20 cellular contexts compared by ENCODE assay signal in genomic region chr3:67907735-67908134, GRCh38.
A peak's percentile ranks its signal among the peaks of the same experiment; 100 is the strongest.
DNase-seq lines count a peak whose midpoint lies in the region; ATAC-seq and TF ChIP-seq lines count a peak whose summit lies in the region.
"Had no signal": no experiment of that assay in that cellular context is flagged by ENCODE, and none has a peak within 500 bp of the region (broad histone marks: within the 10 kb centered on the region; RNA-seq: fewer than 3 reads in every experiment).

No MANE protein-coding gene starts in this region.

- no TSS peak for BruUV-seq in OCI-LY7 (replicated peaks; lab: Mats Ljungman, UMichigan)

- intact Hi-C loops in OCI-LY7 (cut with micrococcal nuclease; ENCODE audit: unreplicated experiment): no loop called here
- intact Hi-C loops in lower lobe of right lung (cut with DNase I): no loop called here

- CTCF ChIA-PET in OCI-LY7 (lab: Charles Lee; ENCODE audit: unreplicated experiment): no interaction called here

- ATAC-seq in activated naive CD8-positive, alpha-beta T cell treated with anti-CD3 and anti-CD28 coated beads, Interleukin-2, amount 10 ng/mL, durations not matched to agents 7 days and 5 days (ENCODE audit: low read depth): no peak
- no peak for ATAC-seq in lower lobe of right lung
- ATAC-seq: A549, GM12878, GM23338, HCT116 had no signal

- peak overlapping the region; percentile 39 for H3K27ac Mint-ChIP-seq in activated naive CD8-positive, alpha-beta T cell treated with anti-CD3 and anti-CD28 coated beads, Interleukin-2, amount 10 ng/mL, durations not matched to agents 7 days and 5 days
- no peak overlapping the region for H3K27ac Mint-ChIP-seq in activated naive CD8-positive, alpha-beta T cell treated with anti-CD3 and anti-CD28 coated beads for 36 hours
- peak overlapping the region; percentile 57 for H3K27ac Mint-ChIP-seq in progenitor cell of endocrine pancreas
- H3K27ac Mint-ChIP-seq: CD14-positive monocyte; CD4-positive, alpha-beta T cell; CD8-positive, alpha-beta memory T cell; GM23338; H9 had no signal

- peaks cover 25% of the 10 kb centered on the region for H3K4me1 ChIP-seq in OCI-LY7 (ENCODE audit: insufficient read depth, low read length, poor library complexity, severe bottlenecking)
- H3K4me1 ChIP-seq in lower lobe of right lung: no peaks in the 10 kb centered on the region
- H3K4me1 ChIP-seq: A549 had no signal

- H3K9me2 ChIP-seq in OCI-LY7 (ENCODE audit: insufficient read depth, low read length): no peaks in the 10 kb centered on the region

- H3K36me3 ChIP-seq in OCI-LY7 (ENCODE audit: insufficient read depth, low read length) (no peaks in the 10 kb centered on the region), lower lobe of right lung (no peaks in the 10 kb centered on the region)

- H3K27me3 ChIP-seq in lower lobe of right lung (ENCODE audit: low read depth): no peaks in the 10 kb centered on the region

- H4K20me1 ChIP-seq in OCI-LY7 (ENCODE audit: insufficient read depth, low read length): no peaks in the 10 kb centered on the region

- H3K9me3 ChIP-seq in OCI-LY7 (ENCODE audit: low read length) (peaks cover 7% of the 10 kb centered on the region; the same call in 1 of the 2 replicates), lower lobe of right lung (no peaks in the 10 kb centered on the region)
- H3K9me3 ChIP-seq: A549 had no signal

- TF ChIP-seq CTCF in OCI-LY7 (conservative IDR thresholded peaks at IDR 0.05; ENCODE audit: low read length) (no peak), progenitor cell of endocrine pancreas (IDR thresholded peaks at IDR 0.05; ENCODE audit: unreplicated experiment) (no peak), lower lobe of right lung (IDR thresholded peaks at IDR 0.05) (no peak)

- POLR2A ChIA-PET in activated naive CD8-positive, alpha-beta T cell treated with anti-CD3 and anti-CD28 coated beads, Interleukin-2, amount 10 ng/mL, durations not matched to agents 7 days and 5 days (lab: Charles Lee): no interaction called here
- POLR2A ChIA-PET in OCI-LY7 (lab: Charles Lee): interaction anchor here (0.6 to 1.5 kb wide), 4 partner anchors 9 to 661 kb away, joined by 3 to 7 read pairs (median 4); no protein-coding TSS in a partner anchor

- H3K4me2 ChIP-seq in OCI-LY7 (ENCODE audit: low read length): no peak overlapping the region
- H3K4me2 ChIP-seq: A549, GM23338 had no signal

- H3K27me3 Mint-ChIP-seq in activated naive CD8-positive, alpha-beta T cell treated with anti-CD3 and anti-CD28 coated beads, Interleukin-2, amount 10 ng/mL, durations not matched to agents 7 days and 5 days: peaks cover 8% of the 10 kb centered on the region
- H3K27me3 Mint-ChIP-seq in activated naive CD8-positive, alpha-beta T cell treated with anti-CD3 and anti-CD28 coated beads for 36 hours: no peaks in the 10 kb centered on the region
- H3K27me3 Mint-ChIP-seq in progenitor cell of endocrine pancreas: no peaks in the 10 kb centered on the region
- H3K27me3 Mint-ChIP-seq: CD4-positive, alpha-beta T cell had no signal

- H3K4me1 Mint-ChIP-seq in activated naive CD8-positive, alpha-beta T cell treated with anti-CD3 and anti-CD28 coated beads, Interleukin-2, amount 10 ng/mL, durations not matched to agents 7 days and 5 days: peaks cover 11% of the 10 kb centered on the region
- H3K4me1 Mint-ChIP-seq in activated naive CD8-positive, alpha-beta T cell treated with anti-CD3 and anti-CD28 coated beads for 36 hours: peaks cover 16% of the 10 kb centered on the region
- peaks cover 6% of the 10 kb centered on the region for H3K4me1 Mint-ChIP-seq in progenitor cell of endocrine pancreas (ENCODE audit: low read depth)
- H3K4me1 Mint-ChIP-seq: CD14-positive monocyte, GM23338, H9 had no signal

- no peak for DNase-seq in activated naive CD8-positive, alpha-beta T cell treated with anti-CD3 and anti-CD28 coated beads, Interleukin-2, amount 10 ng/mL, durations not matched to agents 7 days and 5 days
- DNase-seq in activated naive CD8-positive, alpha-beta T cell treated with anti-CD3 and anti-CD28 coated beads for 36 hours: no peak
- DNase-seq in OCI-LY7 (ENCODE audit: low spot score) (no peak), progenitor cell of endocrine pancreas (ENCODE audit: low spot score, unreplicated experiment) (no peak), NAMALWA (ENCODE audit: low spot score) (no peak), lower lobe of right lung (no peak), foreskin melanocyte (no peak)
- DNase-seq: 8988T; CD4-positive, alpha-beta T cell; CD8-positive, alpha-beta memory T cell; DMS 273 treated with DMSO at 0.1 percent for 48 hours; DMS79; EL; GDM1; H9 had no signal

- no peak overlapping the region for H3K4me3 ChIP-seq in OCI-LY7 (ENCODE audit: low read depth, low read length, poor library complexity, severe bottlenecking)
- H3K4me3 ChIP-seq in lower lobe of right lung: no peak overlapping the region
- H3K4me3 ChIP-seq: A549, GM12878, GM23338 had no signal

- no peak overlapping the region for H3K27ac ChIP-seq in OCI-LY7 (ENCODE audit: low read depth, low read length, poor library complexity, severe bottlenecking)
- no peak overlapping the region for H3K27ac ChIP-seq in lower lobe of right lung
- H3K27ac ChIP-seq: A549 had no signal

- no peaks in the 10 kb centered on the region for H3K36me3 Mint-ChIP-seq in activated naive CD8-positive, alpha-beta T cell treated with anti-CD3 and anti-CD28 coated beads, Interleukin-2, amount 10 ng/mL, durations not matched to agents 7 days and 5 days
- no peaks in the 10 kb centered on the region for H3K36me3 Mint-ChIP-seq in activated naive CD8-positive, alpha-beta T cell treated with anti-CD3 and anti-CD28 coated beads for 36 hours
- H3K36me3 Mint-ChIP-seq in progenitor cell of endocrine pancreas (ENCODE audit: insufficient read depth): no peaks in the 10 kb centered on the region
- H3K36me3 Mint-ChIP-seq: CD14-positive monocyte; CD8-positive, alpha-beta memory T cell had no signal

- H3K4me3 Mint-ChIP-seq in activated naive CD8-positive, alpha-beta T cell treated with anti-CD3 and anti-CD28 coated beads, Interleukin-2, amount 10 ng/mL, durations not matched to agents 7 days and 5 days: no peak overlapping the region
- H3K4me3 Mint-ChIP-seq in activated naive CD8-positive, alpha-beta T cell treated with anti-CD3 and anti-CD28 coated beads for 36 hours: no peak overlapping the region
- no peak overlapping the region for H3K4me3 Mint-ChIP-seq in progenitor cell of endocrine pancreas (ENCODE audit: low read depth)
- H3K4me3 Mint-ChIP-seq: CD14-positive monocyte; CD4-positive, alpha-beta T cell; CD8-positive, alpha-beta memory T cell; GM23338; H9 had no signal

- H2AFZ ChIP-seq in OCI-LY7 (ENCODE audit: low read length): peak overlapping the region; percentile 52
- H2AFZ ChIP-seq: GM23338 had no signal

- H3K79me2 ChIP-seq in OCI-LY7 (ENCODE audit: insufficient read depth, low read depth, low read length): no peaks in the 10 kb centered on the region

- H3K9me3 Mint-ChIP-seq in activated naive CD8-positive, alpha-beta T cell treated with anti-CD3 and anti-CD28 coated beads, Interleukin-2, amount 10 ng/mL, durations not matched to agents 7 days and 5 days: peaks cover 4% of the 10 kb centered on the region
- H3K9me3 Mint-ChIP-seq in activated naive CD8-positive, alpha-beta T cell treated with anti-CD3 and anti-CD28 coated beads for 36 hours: peaks cover 1% of the 10 kb centered on the region
- no peaks in the 10 kb centered on the region for H3K9me3 Mint-ChIP-seq in progenitor cell of endocrine pancreas (ENCODE audit: low read depth)
- H3K9me3 Mint-ChIP-seq: CD4-positive, alpha-beta T cell; GM23338 had no signal
